ENCODE assay signal across 15 cellular contexts in the genomic region with DNA sequence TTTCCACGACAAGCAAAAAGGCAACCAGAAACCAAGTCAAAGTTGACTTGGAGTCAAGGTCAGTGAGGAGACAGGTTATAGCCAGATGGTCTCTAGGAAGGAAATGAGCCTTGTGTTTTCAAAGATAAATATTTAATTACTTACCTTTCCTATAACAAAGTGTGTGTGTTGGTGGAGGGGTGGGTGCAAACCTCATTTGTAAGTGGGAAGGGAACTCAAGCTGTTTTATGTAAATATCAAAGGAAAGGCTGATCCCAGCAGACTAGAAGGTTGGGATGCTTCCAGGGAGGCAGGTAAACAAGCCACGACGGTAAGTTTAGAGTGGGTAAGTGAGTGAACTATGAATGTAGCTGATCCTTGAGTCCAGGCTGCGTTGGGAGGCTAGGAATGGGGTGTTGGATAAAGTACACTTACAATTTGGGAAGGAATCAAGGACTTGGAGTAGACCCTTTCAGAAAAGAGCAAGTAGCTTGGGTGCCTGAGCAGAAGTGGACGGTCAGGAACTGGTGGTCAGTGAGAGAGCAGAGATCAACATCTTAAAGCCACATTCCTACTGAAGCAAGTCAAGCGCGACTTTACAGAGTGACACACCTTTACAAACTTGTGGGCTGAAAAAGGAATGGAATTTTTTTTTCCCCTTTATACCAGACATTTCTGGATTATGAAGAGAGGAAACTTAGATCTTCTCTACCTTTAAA.
DNase-seq lines count a peak whose midpoint lies in the region; ATAC-seq and TF ChIP-seq lines count a peak whose summit lies in the region.
"Had no signal": no experiment of that assay in that cellular context is flagged by ENCODE, and none has a peak within 500 bp of the region (broad histone marks: within the 10 kb centered on the region; RNA-seq: fewer than 3 reads in every experiment).

No MANE protein-coding gene starts in this region.

- no peak overlapping the region for H3K4me3 ChIP-seq in LNCaP clone FGC (ENCODE audit: low read depth, low read length)
- peak overlapping the region; percentile 50 for H3K4me3 ChIP-seq in endodermal cell (ENCODE audit: low read length)
- H3K4me3 ChIP-seq in lower leg skin (ENCODE audit: low read depth, poor library complexity, severe bottlenecking): no peak overlapping the region
- H3K4me3 ChIP-seq: breast epithelium, skin epidermis had no signal

- peaks cover 11% of the 10 kb centered on the region for H3K4me1 ChIP-seq in endodermal cell (ENCODE audit: control insufficient read depth, insufficient read depth, low read length)
- H3K4me1 ChIP-seq: breast epithelium had no signal

- no peaks in the 10 kb centered on the region for H3K27me3 Mint-ChIP-seq in endodermal cell (ENCODE audit: insufficient read depth)
- H3K27me3 Mint-ChIP-seq in stimulated activated naive B cell treated with anti-CD40 and anti-IgM and Interleukin-4, amounts not matched to agents 10 μg/mL and 1 μg/mL and 100 μg/mL, for 72 hours: no peaks in the 10 kb centered on the region
- H3K27me3 Mint-ChIP-seq: naive thymus-derived CD8-positive, alpha-beta T cell had no signal

- DNase-seq in LNCaP clone FGC (ENCODE audit: low read depth) (peak; percentile 96), NCI-H69 (lab: John Stamatoyannopoulos, UW) (peak; percentile 96), endodermal cell (peak; percentile 71), CD1c-positive myeloid dendritic cell (ENCODE audit: extremely low spot score) (no peak), lower leg skin (ENCODE audit: low spot score in 2 of 2) (no peak)
- no peak for DNase-seq in stimulated activated naive B cell treated with anti-CD40 and anti-IgM and Interleukin-4, amounts not matched to agents 10 μg/mL and 1 μg/mL and 100 μg/mL, for 72 hours
- no peak for DNase-seq in effector CD8-positive, alpha-beta T cell (lab: John Stamatoyannopoulos, UW)
- DNase-seq: activated gamma-delta T cell; CD8-positive, alpha-beta T cell; HFFc6; islet precursor cell; naive thymus-derived CD8-positive, alpha-beta T cell; SW 1271 had no signal

- peak overlapping the region; percentile 37 for H3K4me3 Mint-ChIP-seq in endodermal cell
- no peak overlapping the region for H3K4me3 Mint-ChIP-seq in stimulated activated naive B cell treated with anti-CD40 and anti-IgM and Interleukin-4, amounts not matched to agents 10 μg/mL and 1 μg/mL and 100 μg/mL, for 72 hours
- H3K4me3 Mint-ChIP-seq: CD8-positive, alpha-beta T cell; HFFc6; naive thymus-derived CD8-positive, alpha-beta T cell had no signal

- TF ChIP-seq POLR2A in lower leg skin (IDR thresholded peaks at IDR 0.05): no peak

- no peak overlapping the region for H3K27ac ChIP-seq in endodermal cell (ENCODE audit: low read depth, low read length)
- H3K27ac ChIP-seq: breast epithelium, skin epidermis had no signal

- WGBS in endodermal cell (ENCODE audit: insufficient coverage in 1 of 2, insufficient read length in 1 of 2), 2 experiments: 28 to 29% methylated on average over 1 to 7 of the region's 7 CpGs
- 78 to 81% methylated on average over 7 of the region's 7 CpGs for WGBS in lower leg skin, 2 donors

- no peaks in the 10 kb centered on the region for H3K36me3 ChIP-seq in endodermal cell (ENCODE audit: control insufficient read depth, insufficient read depth, low read length)
- H3K36me3 ChIP-seq: breast epithelium had no signal

- H3K4me1 Mint-ChIP-seq in endodermal cell: peaks cover 40% of the 10 kb centered on the region
- H3K4me1 Mint-ChIP-seq in stimulated activated naive B cell treated with anti-CD40 and anti-IgM and Interleukin-4, amounts not matched to agents 10 μg/mL and 1 μg/mL and 100 μg/mL, for 72 hours: peaks cover 25 to 35% of the 10 kb centered on the region in 2 donors

- H3K27ac Mint-ChIP-seq in endodermal cell: peak overlapping the region; percentile 94
- peak overlapping the region; percentile 71 for H3K27ac Mint-ChIP-seq in stimulated activated naive B cell treated with anti-CD40 and anti-IgM and Interleukin-4, amounts not matched to agents 10 μg/mL and 1 μg/mL and 100 μg/mL, for 72 hours
- H3K27ac Mint-ChIP-seq: CD8-positive, alpha-beta T cell; HFFc6 had no signal

- TF ChIP-seq CTCF in LNCaP clone FGC (IDR thresholded peaks at IDR 0.05; ENCODE audit: control insufficient read depth, extremely low read depth, insufficient read depth): no peak
- no peak for TF ChIP-seq CTCF in endodermal cell (conservative IDR thresholded peaks at IDR 0.05)
- TF ChIP-seq CTCF in lower leg skin (IDR thresholded peaks at IDR 0.05): no peak

- H3K9ac ChIP-seq in endodermal cell (ENCODE audit: extremely low read depth, low read length, poor library complexity, severe bottlenecking): peak overlapping the region; percentile 11

- no peaks in the 10 kb centered on the region for H3K9me3 ChIP-seq in endodermal cell (ENCODE audit: control insufficient read depth, low read length)
- H3K9me3 ChIP-seq: breast epithelium had no signal

- intact Hi-C loops in lower leg skin (cut with DNase I; ENCODE audit: low total_unique reads): no loop called here

- H3K27me3 ChIP-seq in endodermal cell (ENCODE audit: control insufficient read depth, insufficient read depth, low read length, poor library complexity, severe bottlenecking): no peaks in the 10 kb centered on the region
- H3K27me3 ChIP-seq: breast epithelium had no signal

- peaks cover 3% of the 10 kb centered on the region for H3K9me3 Mint-ChIP-seq in endodermal cell
- peaks cover 4 to 10% of the 10 kb centered on the region in 2 donors for H3K9me3 Mint-ChIP-seq in stimulated activated naive B cell treated with anti-CD40 and anti-IgM and Interleukin-4, amounts not matched to agents 10 μg/mL and 1 μg/mL and 100 μg/mL, for 72 hours
- H3K9me3 Mint-ChIP-seq: CD8-positive, alpha-beta T cell; HFFc6 had no signal

- H3K36me3 Mint-ChIP-seq in endodermal cell (ENCODE audit: low read depth): no peaks in the 10 kb centered on the region
- peaks cover 8 to 13% of the 10 kb centered on the region in 2 donors for H3K36me3 Mint-ChIP-seq in stimulated activated naive B cell treated with anti-CD40 and anti-IgM and Interleukin-4, amounts not matched to agents 10 μg/mL and 1 μg/mL and 100 μg/mL, for 72 hours
- H3K36me3 Mint-ChIP-seq: CD8-positive, alpha-beta T cell; naive thymus-derived CD8-positive, alpha-beta T cell had no signal

- ATAC-seq in stimulated activated naive B cell treated with anti-CD40 and anti-IgM and Interleukin-4, amounts not matched to agents 10 μg/mL and 1 μg/mL and 100 μg/mL, for 72 hours (replicated peaks): no peak
- ATAC-seq: CD8-positive, alpha-beta T cell; naive thymus-derived CD8-positive, alpha-beta T cell had no signal

Comparison
In these comparisons a context has a peak if more than half of its experiments do, and no peak if none do; other contexts are left out.
1. DNase-seq: peak in LNCaP clone FGC (single experiment), NCI-H69 (single experiment) and endodermal cell (single experiment); none in stimulated activated naive B cell treated with anti-CD40 and anti-IgM and Interleukin-4, amounts not matched to agents 10 μg/mL and 1 μg/mL and 100 μg/mL, for 72 hours (single experiment), CD1c-positive myeloid dendritic cell (single experiment), effector CD8-positive, alpha-beta T cell (single experiment) and lower leg skin (0 of 2).